10 cellular contexts compared by ENCODE assay signal in the genomic region with DNA sequence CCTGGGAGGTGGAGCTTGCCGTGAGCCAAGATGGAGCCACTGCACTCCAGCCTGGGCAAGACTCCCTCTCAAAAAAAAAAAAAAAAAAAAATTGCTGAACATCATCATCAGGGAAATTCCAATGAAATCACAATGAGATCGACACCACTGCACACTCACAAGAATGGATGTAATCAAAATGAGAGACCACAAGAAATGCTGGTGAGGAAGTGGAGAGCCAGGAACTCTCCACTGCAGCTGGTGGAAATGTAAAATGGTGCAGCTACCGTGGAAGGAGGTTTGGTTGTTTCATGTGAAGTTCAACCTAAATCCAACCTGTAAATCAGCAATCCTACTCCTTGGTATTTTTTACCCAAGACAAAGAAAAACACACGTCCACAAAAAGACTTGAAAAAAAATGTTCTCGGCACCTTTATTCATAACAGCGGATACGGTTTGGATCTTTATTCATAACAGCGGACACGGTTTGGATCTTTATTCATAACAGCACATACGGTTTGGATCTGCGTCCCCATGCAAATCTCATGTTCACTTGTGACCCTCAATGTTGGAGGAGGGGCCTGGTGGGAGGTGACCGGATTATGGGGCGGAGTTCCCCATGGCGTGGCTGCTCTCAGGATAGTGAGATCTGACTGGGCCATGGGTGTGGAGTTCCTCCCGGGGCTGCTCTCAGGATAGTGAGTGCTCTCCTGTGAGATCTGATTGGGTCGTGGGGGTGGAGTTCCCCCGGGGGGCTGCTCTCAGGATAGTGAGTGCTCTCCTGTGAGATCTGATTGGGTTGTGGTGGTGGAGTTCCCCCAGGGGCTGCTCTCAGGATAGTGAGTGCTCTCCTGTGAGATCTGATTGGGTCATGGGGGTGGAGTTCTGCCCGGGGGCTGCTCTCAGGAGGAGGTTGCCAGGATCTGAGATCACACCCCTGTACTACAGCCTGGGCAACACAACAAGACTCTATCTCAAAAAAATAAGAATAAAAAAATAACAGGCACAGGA. TPM values are rescaled to one million over a fixed set of nuclear protein-coding genes. Genes with fewer than 3 reads are reported as not detected.
DNase-seq lines count a peak whose midpoint lies in the region; ATAC-seq, FAIRE-seq and TF ChIP-seq lines count a peak whose summit lies in the region.
"Had no signal": no experiment of that assay in that cellular context is flagged by ENCODE, and none has a peak within 500 bp of the region (broad histone marks: within the 10 kb centered on the region; RNA-seq: fewer than 3 reads in every experiment).

No MANE protein-coding gene starts in this region.

- H3K9me3 ChIP-seq in cardiac muscle cell (ENCODE audit: low read depth) (no peaks in the 10 kb centered on the region), aorta (ENCODE audit: control insufficient read depth, low read length) (no peaks in the 10 kb centered on the region)
- H3K9me3 ChIP-seq: tibial artery had no signal

- TF ChIP-seq CTCF in cardiac muscle cell (IDR thresholded peaks at IDR 0.05; ENCODE audit: low read depth, low read length) (no peak), epithelial cell of esophagus (IDR thresholded peaks at IDR 0.05; ENCODE audit: insufficient read depth, low read depth, low read length, missing control alignments) (no peak)

- H3K36me3 ChIP-seq in cardiac muscle cell (no peaks in the 10 kb centered on the region), aorta (ENCODE audit: control insufficient read depth in 1 of 2, insufficient read depth in 2 of 2, low read length in 1 of 2) (no peaks in the 10 kb centered on the region)

- H3K4me3 ChIP-seq in cardiac muscle cell: no peak overlapping the region
- no peak overlapping the region for H3K4me3 ChIP-seq in epithelial cell of esophagus (ENCODE audit: low read length)
- no peak overlapping the region for H3K4me3 ChIP-seq in aorta (ENCODE audit: low read length in 2 of 2)
- H3K4me3 ChIP-seq: tibial artery had no signal

- no peaks in the 10 kb centered on the region for H3K27me3 ChIP-seq in cardiac muscle cell
- no peaks in the 10 kb centered on the region for H3K27me3 ChIP-seq in aorta (ENCODE audit: control insufficient read depth in 1 of 2, insufficient read depth in 2 of 2, low read length in 1 of 2)
- H3K27me3 ChIP-seq: tibial artery had no signal

- 69 to 74% methylated on average over 18 of the region's 18 CpGs for WGBS in aorta, 2 donors

- H3K27ac ChIP-seq in cardiac muscle cell: peak overlapping the region; percentile 36
- no peak overlapping the region for H3K27ac ChIP-seq in aorta (ENCODE audit: low read depth in 1 of 2, low read length in 2 of 2)
- H3K27ac ChIP-seq: tibial artery had no signal

- no peak for ATAC-seq in Right ventricle myocardium inferior
- peak; percentile 51 for ATAC-seq in aorta (ENCODE audit: low FRiP score)

- peak in 1 of 2 donors; percentile 35 for DNase-seq in cardiac muscle cell (ENCODE audit: low read depth in 1 of 2, low spot score in 1 of 2)
- DNase-seq in Right ventricle myocardium inferior (ENCODE audit: missing footprints): no peak
- peak; percentile 92 to 93 for DNase-seq in NCI-H526 (lab: John Stamatoyannopoulos, UW)
- peak; percentile 43 for DNase-seq in epithelial cell of esophagus (ENCODE audit: low read depth)
- peak; percentile 32 to 59 for DNase-seq in aorta
- DNase-seq in hippocampal formation (lab: John Stamatoyannopoulos, UW): no peak
- DNase-seq in urothelium cell line (ENCODE audit: low spot score): no peak
- DNase-seq in cortex of kidney (lab: John Stamatoyannopoulos, UW): no peak

- no peak for FAIRE-seq in urothelium cell line (lab: Jason Lieb, UNC)
- FAIRE-seq: TTC549 had no signal

- peaks cover 5% of the 10 kb centered on the region for H3K4me1 ChIP-seq in cardiac muscle cell (ENCODE audit: low read depth)
- H3K4me1 ChIP-seq in aorta (ENCODE audit: control insufficient read depth in 1 of 2, insufficient read depth in 2 of 2, low read length in 2 of 2): no peaks in the 10 kb centered on the region

- intact Hi-C loops in Right ventricle myocardium inferior (cut with DNase I) (no loop called here), aorta (cut with DNase I) (no loop called here)

RNA-seq across cellular contexts. Expression of a gene that starts 7.7 kb away (rescaled TPM):
- total RNA-seq in cardiac muscle cell (88.6 and 144 TPM in 2 replicates), Right ventricle myocardium inferior (29.3 TPM), aorta (10 to 100 TPM; 90.8 to 98.0 TPM)
- polyA plus RNA-seq in cardiac muscle cell (59.8 and 63.8 TPM in 2 replicates), aorta (100 to 1,000 TPM in 1 of 2 donors, 10 to 100 TPM in 1; 52.0 to 300 TPM)

RNA-seq across cellular contexts. Expression of a gene that starts 7.9 kb away (rescaled TPM):
- 31.6 and 36.4 TPM in 2 replicates for total RNA-seq in cardiac muscle cell
- polyA plus RNA-seq in cardiac muscle cell: 28.3 and 35.1 TPM in 2 replicates
- total RNA-seq in Right ventricle myocardium inferior: 17.4 TPM
- total RNA-seq in aorta: 10 to 100 TPM; 17.4 to 26.0 TPM
- polyA plus RNA-seq in aorta: 10 to 100 TPM; 35.2 to 81.3 TPM

RNA-seq across cellular contexts. Expression of a gene that starts 49.0 kb away (rescaled TPM):
- 15.9 and 17.1 TPM in 2 replicates for total RNA-seq in cardiac muscle cell
- polyA plus RNA-seq in cardiac muscle cell: 13.5 and 15.1 TPM in 2 replicates
- total RNA-seq in Right ventricle myocardium inferior: 3.8 TPM
- 10 to 100 TPM; 11.2 to 14.2 TPM for total RNA-seq in aorta
- 10 to 100 TPM in 1 of 2 donors, 1 to 10 TPM in 1; 5.4 to 13.4 TPM for polyA plus RNA-seq in aorta

Comparison
In these comparisons a context has a peak if more than half of its experiments do, and no peak if none do; other contexts are left out.
1. DNase-seq: peak in NCI-H526 (2 of 2), epithelial cell of esophagus (single experiment) and aorta (2 of 2); none in Right ventricle myocardium inferior (single experiment), hippocampal formation (0 of 2), urothelium cell line (single experiment) and cortex of kidney (single experiment).